Comparison of ENCODE assay signal across 19 cellular contexts in the genomic region with DNA sequence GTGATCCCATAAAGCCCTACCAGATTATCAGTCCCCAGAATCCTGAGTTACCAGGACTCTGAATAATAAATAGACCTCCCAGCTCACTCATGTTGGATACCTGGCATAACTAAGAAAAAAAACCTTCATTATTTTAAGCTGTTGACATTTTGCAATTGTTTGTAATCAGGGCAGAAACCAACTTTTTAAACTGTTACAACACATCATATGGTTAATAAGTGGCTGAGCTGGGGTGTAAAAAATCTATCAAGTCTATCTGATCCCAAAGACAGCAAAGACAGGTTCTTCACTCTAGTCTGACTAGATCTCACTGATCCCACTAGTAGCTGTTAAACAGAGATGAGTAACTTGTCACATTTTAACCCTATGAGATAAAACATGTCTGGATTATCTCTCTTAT.
"Had no signal": no experiment of that assay in that cellular context is flagged by ENCODE, and none has a peak within 500 bp of the region (broad histone marks: within the 10 kb centered on the region; RNA-seq: fewer than 3 reads in every experiment).

No MANE protein-coding gene starts in this region.

- DNase-seq: effector CD4-positive, alpha-beta T cell; endodermal cell; erythroblast; foreskin melanocyte; head of caudate nucleus; hippocampal formation; kidney; left cardiac atrium; left ventricle myocardium superior; mucosa of descending colon; naive thymus-derived CD8-positive, alpha-beta T cell; posterior cingulate gyrus; small intestine; stimulated activated CD4-positive, alpha-beta T cell treated with anti-CD3 and anti-CD28 coated beads, Interleukin-2, amount 100 ng/mL, for 48 hours; stimulated activated naive CD4-positive, alpha-beta T cell treated with Interleukin-2 at 50 U/mL for 16 hours; trophoblast cell had no signal

- H3K27me3 Mint-ChIP-seq: naive thymus-derived CD8-positive, alpha-beta T cell had no signal

- H3K27ac ChIP-seq: coronary artery, right atrium auricular region had no signal

- H3K4me3 ChIP-seq: coronary artery, mucosa of descending colon, right atrium auricular region had no signal

- H3K4me3 Mint-ChIP-seq: endodermal cell; naive thymus-derived CD8-positive, alpha-beta T cell; neural crest cell had no signal

- ATAC-seq: left cardiac atrium; left ventricle myocardium superior; mucosa of descending colon; naive thymus-derived CD8-positive, alpha-beta T cell had no signal

- H3K36me3 Mint-ChIP-seq: naive thymus-derived CD8-positive, alpha-beta T cell had no signal

- H3K27me3 ChIP-seq: right atrium auricular region had no signal

- H3K4me1 Mint-ChIP-seq: naive thymus-derived CD8-positive, alpha-beta T cell; neural crest cell had no signal

- H3K9me3 ChIP-seq: mucosa of descending colon, right atrium auricular region had no signal

- H3K4me1 ChIP-seq: right atrium auricular region had no signal

- H3K36me3 ChIP-seq: right atrium auricular region had no signal
